24 cellular contexts compared by ENCODE assay signal in genomic region chr12:65465766-65466547, GRCh38.
"Had no signal": no experiment of that assay in that cellular context is flagged by ENCODE, and none has a peak within 500 bp of the region (broad histone marks: within the 10 kb centered on the region; RNA-seq: fewer than 3 reads in every experiment).

No MANE protein-coding gene starts in this region.

- H3K4me1 ChIP-seq: adrenal gland, body of pancreas, esophagus squamous epithelium, left ventricle myocardium inferior, right lobe of liver, testis, uterus had no signal

- ATAC-seq: body of pancreas, right lobe of liver had no signal

- H3K4me3 ChIP-seq: adrenal gland, body of pancreas, esophagus squamous epithelium, left ventricle myocardium inferior, lung, right lobe of liver, testis, uterus had no signal

- H3K36me3 ChIP-seq: adrenal gland, right lobe of liver, uterus had no signal

- H3K27me3 ChIP-seq: adrenal gland, body of pancreas, esophagus squamous epithelium, right lobe of liver, testis, uterus had no signal

- H3K9me3 ChIP-seq: adrenal gland, body of pancreas, esophagus squamous epithelium, left ventricle myocardium inferior, right lobe of liver, testis, uterus had no signal

- H3K27ac ChIP-seq: adrenal gland, body of pancreas, epithelial cell of prostate, esophagus squamous epithelium, left ventricle myocardium inferior, right lobe of liver, testis, uterus had no signal

- DNase-seq: activated CD4-positive, alpha-beta T cell treated with anti-CD3 and anti-CD28 coated beads for 48 hours; activated CD4-positive, alpha-beta T cell treated with anti-CD3 and anti-CD28 coated beads, Interleukin-2, amount 50 U/mL, for 48 hours; activated CD8-positive, alpha-beta memory T cell treated with anti-CD3 and anti-CD28 coated beads for 24 hours; activated effector memory CD4-positive, alpha-beta T cell treated with Interleukin-2 at 50 U/mL for 16 hours; activated naive CD4-positive, alpha-beta T cell treated with Interleukin-2 at 50 U/mL for 16 hours; activated naive CD8-positive, alpha-beta T cell treated with anti-CD3 and anti-CD28 coated beads for 36 hours; aorta; body of pancreas; dermis blood vessel endothelial cell; effector CD8-positive, alpha-beta T cell; esophagus squamous epithelium; foreskin melanocyte; islet precursor cell; left ventricle myocardium inferior; naive B cell; right lobe of liver; stimulated activated CD4-positive, alpha-beta T cell treated with anti-CD3 and anti-CD28 coated beads, Interleukin-2, amount 100 ng/mL, for 48 hours; stimulated activated naive CD4-positive, alpha-beta T cell treated with Interleukin-2 at 50 U/mL for 16 hours; T-helper 1 cell; testis; uterus had no signal
